Comparison of ENCODE assay signal across 8 cellular contexts in the genomic region with DNA sequence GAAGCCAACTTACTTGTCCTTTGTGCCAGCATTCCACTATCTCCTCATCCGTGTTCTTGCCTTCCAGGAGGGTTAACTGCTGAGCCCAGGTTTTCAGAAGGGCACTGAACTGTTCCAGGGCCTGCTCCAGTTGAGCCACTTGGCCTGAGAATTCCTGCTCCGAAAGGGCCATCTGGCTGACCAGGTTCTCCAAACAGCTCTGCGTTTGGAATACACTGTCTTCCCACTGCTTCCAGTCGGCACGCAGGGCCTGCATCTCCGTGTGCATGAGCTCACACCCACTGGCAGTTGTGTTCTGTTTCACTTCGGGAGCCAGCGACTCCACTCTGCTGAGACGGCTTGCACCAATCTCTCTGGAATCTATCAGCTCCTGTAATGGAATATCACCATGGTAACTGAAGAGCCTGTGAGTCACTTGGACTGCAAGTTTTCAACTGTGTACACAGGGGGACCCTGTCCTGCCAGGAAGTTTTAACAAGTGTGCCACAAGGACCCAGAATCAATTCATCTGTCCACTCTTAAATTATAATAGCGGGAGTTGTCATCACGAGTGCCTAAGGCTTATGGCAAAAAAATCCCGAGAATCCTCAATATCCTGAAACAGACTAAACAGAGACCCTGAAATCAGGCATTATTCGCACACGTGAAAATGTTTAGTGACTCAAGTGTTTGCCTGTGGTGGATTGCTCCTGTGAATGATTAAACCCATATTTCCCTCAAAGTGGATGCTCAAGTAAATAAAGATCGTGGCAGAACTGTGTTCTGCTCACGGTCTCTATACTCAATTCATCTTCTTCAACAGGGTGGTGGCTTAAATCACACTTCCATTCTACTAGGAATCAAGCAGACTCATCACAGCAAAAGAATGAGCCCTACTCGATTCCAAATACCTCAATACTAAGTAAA.
DNase-seq lines count a peak whose midpoint lies in the region; ATAC-seq and TF ChIP-seq lines count a peak whose summit lies in the region.

No MANE protein-coding gene starts in this region.

- H3K4me3 ChIP-seq in astrocyte of the cerebellum (ENCODE audit: low read depth, low read length) (peak overlapping the region; percentile 57), right cardiac atrium (ENCODE audit: low read length) (peak overlapping the region; percentile 76), rectal smooth muscle tissue (ENCODE audit: low read length) (peak overlapping the region; percentile 75)

- TF ChIP-seq CTCF in astrocyte of the cerebellum (IDR thresholded peaks at IDR 0.05; ENCODE audit: low read depth, low read length, missing control alignments), result no peak

- no peaks in the 10 kb centered on the region for H3K4me1 Mint-ChIP-seq in activated T-cell treated with anti-CD3 and anti-CD28 coated beads, Interleukin-2, amount 50 U/mL, for 72 hours (ENCODE audit: low read depth)
- peaks cover 9 to 22% of the 10 kb centered on the region in 2 donors for H3K4me1 Mint-ChIP-seq in effector memory CD8-positive, alpha-beta T cell (ENCODE audit: low read depth in 2 of 2)

- H3K9ac ChIP-seq in rectal smooth muscle tissue (ENCODE audit: low read length), result peak overlapping the region; percentile 29

- in situ Hi-C loops in astrocyte of the cerebellum (cut with HindIII; ENCODE audit: low sequenced_read_pairs), result no loop called here

- DNase-seq in HCEC 1CT (peak; percentile 95), astrocyte of the cerebellum (ENCODE audit: low read depth) (peak; percentile 90), right cardiac atrium (peak; percentile 84 to 92 (median 88)), HuH-7.5 (ENCODE audit: low spot score) (no peak)
- no peak for DNase-seq in activated T-cell treated with anti-CD3 and anti-CD28 coated beads, Interleukin-2, amount 50 U/mL, for 72 hours
- no peak for DNase-seq in effector memory CD8-positive, alpha-beta T cell

- ATAC-seq in right cardiac atrium (peak; percentile 95 to 97), HG02870 (IDR thresholded peaks at IDR 0.05; ENCODE audit: unreplicated experiment) (no peak)
- no peak for ATAC-seq in activated T-cell treated with anti-CD3 and anti-CD28 coated beads, Interleukin-2, amount 50 U/mL, for 72 hours (replicated peaks in 1 of 2)
- ATAC-seq in effector memory CD8-positive, alpha-beta T cell (replicated peaks), result no peak

- H3K27me3 ChIP-seq in right cardiac atrium (ENCODE audit: control insufficient read depth, insufficient read depth) (no peaks in the 10 kb centered on the region), rectal smooth muscle tissue (ENCODE audit: control insufficient read depth, insufficient read depth, low read length) (no peaks in the 10 kb centered on the region)

- intact Hi-C loops in right cardiac atrium (cut with DNase I), result no loop called here

- H3K27ac ChIP-seq in right cardiac atrium (ENCODE audit: low read length) (peak overlapping the region; percentile 99), rectal smooth muscle tissue (ENCODE audit: low read depth, low read length) (peak overlapping the region; percentile 98)

- H3K36me3 ChIP-seq in rectal smooth muscle tissue (ENCODE audit: control insufficient read depth, insufficient read depth, low read length), result no peaks in the 10 kb centered on the region

- no peaks in the 10 kb centered on the region for H3K36me3 Mint-ChIP-seq in activated T-cell treated with anti-CD3 and anti-CD28 coated beads, Interleukin-2, amount 50 U/mL, for 72 hours (ENCODE audit: insufficient read depth in 2 of 2)
- peaks cover 28% of the 10 kb centered on the region for H3K36me3 Mint-ChIP-seq in effector memory CD8-positive, alpha-beta T cell (ENCODE audit: insufficient read depth)

- 14% methylated on average over 17 of the region's 17 CpGs for WGBS in right cardiac atrium

- H3K4me3 Mint-ChIP-seq in activated T-cell treated with anti-CD3 and anti-CD28 coated beads, Interleukin-2, amount 50 U/mL, for 72 hours, result no peak overlapping the region
- H3K4me3 Mint-ChIP-seq in effector memory CD8-positive, alpha-beta T cell, result no peak overlapping the region

- peaks cover 23% of the 10 kb centered on the region for H3K27me3 Mint-ChIP-seq in activated T-cell treated with anti-CD3 and anti-CD28 coated beads, Interleukin-2, amount 50 U/mL, for 72 hours (ENCODE audit: low read depth)
- H3K27me3 Mint-ChIP-seq in effector memory CD8-positive, alpha-beta T cell, result no peaks in the 10 kb centered on the region

- H3K9me3 Mint-ChIP-seq in activated T-cell treated with anti-CD3 and anti-CD28 coated beads, Interleukin-2, amount 50 U/mL, for 72 hours, result no peaks in the 10 kb centered on the region
- H3K9me3 Mint-ChIP-seq in effector memory CD8-positive, alpha-beta T cell, result no peaks in the 10 kb centered on the region

- no peak overlapping the region for H3K27ac Mint-ChIP-seq in activated T-cell treated with anti-CD3 and anti-CD28 coated beads, Interleukin-2, amount 50 U/mL, for 72 hours
- H3K27ac Mint-ChIP-seq in effector memory CD8-positive, alpha-beta T cell, result no peak overlapping the region

- H3K9me3 ChIP-seq in right cardiac atrium (ENCODE audit: control insufficient read depth, low read length), result no peaks in the 10 kb centered on the region

- H3K4me1 ChIP-seq in right cardiac atrium (ENCODE audit: control insufficient read depth, insufficient read depth, low read length) (peaks cover 1% of the 10 kb centered on the region), rectal smooth muscle tissue (ENCODE audit: control insufficient read depth, insufficient read depth, low read length) (peaks cover 3% of the 10 kb centered on the region)

Comparison
In these comparisons a context has a peak if more than half of its experiments do, and no peak if none do; other contexts are left out.
1. DNase-seq: peak in HCEC 1CT (single experiment), astrocyte of the cerebellum (single experiment) and right cardiac atrium (3 of 3); none in activated T-cell treated with anti-CD3 and anti-CD28 coated beads, Interleukin-2, amount 50 U/mL, for 72 hours (0 of 2), HuH-7.5 (single experiment) and effector memory CD8-positive, alpha-beta T cell (0 of 3).
2. ATAC-seq: peak in right cardiac atrium (2 of 2); none in activated T-cell treated with anti-CD3 and anti-CD28 coated beads, Interleukin-2, amount 50 U/mL, for 72 hours (0 of 2), HG02870 (single experiment) and effector memory CD8-positive, alpha-beta T cell (single experiment).
3. Peak in every context shown above with its lines, with median percentiles within 50 percentile points of each other: H3K4me3 ChIP-seq.